ENCODE assay signal across 19 cellular contexts in the genomic region with DNA sequence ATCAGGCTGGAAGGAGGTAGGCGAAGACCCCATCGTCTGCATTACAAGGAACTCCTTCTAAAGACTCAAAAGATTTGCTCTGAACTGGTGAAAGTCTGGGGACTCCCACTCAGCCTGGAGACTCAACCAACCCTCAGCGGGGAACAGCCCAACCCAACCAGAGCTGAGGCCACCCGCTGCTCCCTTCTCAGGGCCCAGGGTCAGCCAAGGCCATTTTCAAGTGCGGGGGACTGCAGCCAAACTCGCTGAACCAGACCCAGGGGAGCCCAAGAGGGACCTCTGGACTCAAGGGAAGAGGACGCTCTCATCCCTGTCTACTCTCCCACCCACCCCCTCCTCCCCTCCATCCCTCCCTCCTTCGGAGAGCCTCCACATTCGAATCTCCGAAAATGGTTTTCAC.
"Had no signal": no experiment of that assay in that cellular context is flagged by ENCODE, and none has a peak within 500 bp of the region (broad histone marks: within the 10 kb centered on the region; RNA-seq: fewer than 3 reads in every experiment).

No MANE protein-coding gene starts in this region.

- H3K27ac ChIP-seq: brain microvascular endothelial cell, dorsolateral prefrontal cortex, hepatocyte, right lobe of liver had no signal

- H3K27ac Mint-ChIP-seq: activated CD8-positive, alpha-beta memory T cell treated with anti-CD3 and anti-CD28 coated beads, Interleukin-2, amount 10 ng/mL, durations not matched to agents 7 days and 5 days; activated naive CD8-positive, alpha-beta T cell; activated T-cell treated with anti-CD3 and anti-CD28 coated beads, Interleukin-2, amount 50 U/mL, for 24 hours; progenitor cell of endocrine pancreas; T-helper 2 cell treated with Interferon-gamma antibody and Interleukin-4, amounts not matched to agents 5 μg/mL and 100 μg/mL, for 36 hours had no signal

- H3K4me3 Mint-ChIP-seq: activated CD8-positive, alpha-beta memory T cell treated with anti-CD3 and anti-CD28 coated beads, Interleukin-2, amount 10 ng/mL, durations not matched to agents 7 days and 5 days; activated naive CD8-positive, alpha-beta T cell; activated T-cell treated with anti-CD3 and anti-CD28 coated beads, Interleukin-2, amount 50 U/mL, for 24 hours; naive thymus-derived CD8-positive, alpha-beta T cell; stimulated activated naive B cell treated with anti-CD40 and anti-IgM and Interleukin-4, amounts not matched to agents 10 μg/mL and 1 μg/mL and 100 μg/mL, for 72 hours; T-helper 2 cell treated with Interferon-gamma antibody and Interleukin-4, amounts not matched to agents 5 μg/mL and 100 μg/mL, for 36 hours had no signal

- ATAC-seq: activated CD4-positive, CD25-positive, alpha-beta regulatory T cell treated with anti-CD3 and anti-CD28 coated beads, Interleukin-2, amount 50 U/mL, for 24 hours; activated CD8-positive, alpha-beta memory T cell treated with anti-CD3 and anti-CD28 coated beads, Interleukin-2, amount 10 ng/mL, durations not matched to agents 7 days and 5 days; naive thymus-derived CD8-positive, alpha-beta T cell; stimulated activated naive B cell treated with anti-CD40 and anti-IgM and Interleukin-4, amounts not matched to agents 10 μg/mL and 1 μg/mL and 100 μg/mL, for 72 hours had no signal

- H3K27me3 ChIP-seq: brain microvascular endothelial cell, dorsolateral prefrontal cortex, hepatocyte, right lobe of liver, spleen, upper lobe of left lung had no signal

- H3K9me3 Mint-ChIP-seq: activated T-cell treated with anti-CD3 and anti-CD28 coated beads, Interleukin-2, amount 50 U/mL, for 24 hours had no signal

- H3K27me3 Mint-ChIP-seq: activated CD8-positive, alpha-beta memory T cell treated with anti-CD3 and anti-CD28 coated beads, Interleukin-2, amount 10 ng/mL, durations not matched to agents 7 days and 5 days; activated naive CD8-positive, alpha-beta T cell; activated T-cell treated with anti-CD3 and anti-CD28 coated beads, Interleukin-2, amount 50 U/mL, for 24 hours; naive thymus-derived CD8-positive, alpha-beta T cell; progenitor cell of endocrine pancreas; stimulated activated naive B cell treated with anti-CD40 and anti-IgM and Interleukin-4, amounts not matched to agents 10 μg/mL and 1 μg/mL and 100 μg/mL, for 72 hours had no signal

- DNase-seq: activated CD8-positive, alpha-beta memory T cell treated with anti-CD3 and anti-CD28 coated beads, Interleukin-2, amount 10 ng/mL, durations not matched to agents 7 days and 5 days; activated effector memory CD4-positive, alpha-beta T cell treated with Interleukin-2 at 50 U/mL for 16 hours; activated T-cell treated with anti-CD3 and anti-CD28 coated beads, Interleukin-2, amount 50 U/mL, for 24 hours; brain microvascular endothelial cell; dorsolateral prefrontal cortex; foreskin melanocyte; mammary epithelial cell; naive thymus-derived CD8-positive, alpha-beta T cell; occipital lobe; right lobe of liver; spleen; stimulated activated CD4-positive, alpha-beta T cell treated with anti-CD3 and anti-CD28 coated beads, Interleukin-1b, Interleukin-23, amount 100 ng/mL, for 48 hours; stimulated activated naive B cell treated with anti-CD40 and anti-IgM and Interleukin-4, amounts not matched to agents 10 μg/mL and 1 μg/mL and 100 μg/mL, for 72 hours; upper lobe of left lung had no signal

- H3K9me3 ChIP-seq: right lobe of liver, spleen, upper lobe of left lung had no signal
